23 cellular contexts compared by ENCODE assay signal in the genomic region with DNA sequence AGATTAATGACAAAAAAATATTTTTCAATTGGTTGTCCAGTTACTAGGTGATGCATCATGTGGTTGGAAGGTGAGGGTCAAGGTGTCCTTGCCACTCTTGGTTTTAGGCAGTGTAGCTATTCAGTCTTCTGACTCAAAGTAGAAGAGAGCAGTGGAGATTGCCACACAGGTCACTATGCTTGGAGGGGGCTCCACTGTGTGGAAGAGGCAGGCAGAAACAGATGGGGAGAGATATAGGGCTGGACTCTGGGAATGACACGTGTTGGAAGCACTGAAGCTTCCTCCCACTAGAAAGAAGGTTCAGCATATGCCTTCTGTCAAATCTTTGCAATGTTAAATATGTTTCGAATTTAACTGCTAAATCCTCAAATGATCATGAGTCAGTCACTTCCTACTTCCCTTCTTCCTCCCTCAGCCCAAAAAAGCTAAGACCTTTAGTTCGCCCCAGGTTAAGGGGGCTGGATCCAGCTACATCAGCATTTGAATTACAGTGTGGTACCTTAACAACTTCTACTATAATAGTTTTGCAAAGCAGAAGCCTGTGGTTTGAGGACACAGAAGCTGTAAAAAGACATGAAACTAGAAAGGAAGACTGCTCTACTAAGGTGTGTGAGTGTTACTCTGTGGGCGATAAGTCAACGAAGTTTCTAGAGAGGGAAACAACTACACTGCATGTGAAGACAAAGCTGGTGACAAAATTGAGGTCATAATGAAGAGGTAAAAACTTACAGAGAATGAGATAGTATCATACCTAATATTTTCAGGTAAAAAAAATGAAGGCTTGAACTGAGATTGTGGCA.
DNase-seq lines count a peak whose midpoint lies in the region; TF ChIP-seq lines count a peak whose summit lies in the region.
"Had no signal": no experiment of that assay in that cellular context is flagged by ENCODE, and none has a peak within 500 bp of the region (broad histone marks: within the 10 kb centered on the region; RNA-seq: fewer than 3 reads in every experiment).

No MANE protein-coding gene starts in this region.

- DNase-seq in ELF-1 (ENCODE audit: low read depth, low spot score) (peak; percentile 14), neural progenitor cell (ENCODE audit: low spot score) (no peak), NCI-H2196 treated with DMSO at 0.1 percent for 48 hours (lab: John Stamatoyannopoulos, UW; ENCODE audit: unreplicated experiment) (no peak), NCI-H82 treated with DMSO at 0.1 percent for 48 hours (lab: John Stamatoyannopoulos, UW; ENCODE audit: unreplicated experiment) (no peak), HT-29 (ENCODE audit: low spot score) (no peak), NCI-H69 (lab: John Stamatoyannopoulos, UW) (no peak)
- DNase-seq: activated CD4-positive, alpha-beta T cell treated with anti-CD3 and anti-CD28 coated beads, Interleukin-2, amount 50 U/mL, for 48 hours; activated CD4-positive, CD25-positive, alpha-beta regulatory T cell; activated gamma-delta T cell; amygdala; C1 segment of cervical spinal cord; DND-41; lower lobe of right lung; NCI-H510A; small intestine; stimulated activated CD4-positive, alpha-beta T cell treated with anti-CD3 and anti-CD28 coated beads, Interleukin-1b, Interleukin-23, amount 100 ng/mL, for 48 hours; substantia nigra; SW 1271; upper lobe of right lung had no signal

- no peaks in the 10 kb centered on the region for H3K79me2 ChIP-seq in neural progenitor cell (ENCODE audit: low read depth)

- H3K27me3 ChIP-seq in HUES48 (ENCODE audit: control insufficient read depth, insufficient read depth, low read length) = no peaks in the 10 kb centered on the region
- H3K27me3 ChIP-seq in neural progenitor cell = no peaks in the 10 kb centered on the region
- H3K27me3 ChIP-seq: upper lobe of right lung had no signal

- H3K27ac Mint-ChIP-seq in activated naive CD8-positive, alpha-beta T cell = peak overlapping the region; percentile 36
- H3K27ac Mint-ChIP-seq in neural progenitor cell = peak overlapping the region; percentile 16
- H3K27ac Mint-ChIP-seq: natural killer cell treated with Interleukin-12 subunit alpha and Interleukin-12 subunit beta and Interleukin-15 and Interleukin-18, amount 100 ng/mL, for 72 hours had no signal

- H3K36me3 Mint-ChIP-seq in activated naive CD8-positive, alpha-beta T cell = peaks cover 11% of the 10 kb centered on the region
- peaks cover 18% of the 10 kb centered on the region for H3K36me3 Mint-ChIP-seq in neural progenitor cell
- H3K36me3 Mint-ChIP-seq: natural killer cell treated with Interleukin-12 subunit alpha and Interleukin-12 subunit beta and Interleukin-15 and Interleukin-18, amount 100 ng/mL, for 72 hours had no signal

- H3K27me3 Mint-ChIP-seq in activated naive CD8-positive, alpha-beta T cell = no peaks in the 10 kb centered on the region
- H3K27me3 Mint-ChIP-seq in neural progenitor cell (ENCODE audit: insufficient read depth, low read depth) = no peaks in the 10 kb centered on the region
- H3K27me3 Mint-ChIP-seq: natural killer cell treated with Interleukin-12 subunit alpha and Interleukin-12 subunit beta and Interleukin-15 and Interleukin-18, amount 100 ng/mL, for 72 hours had no signal

- H3K4me3 ChIP-seq in HUES48 (ENCODE audit: low read depth, low read length) (no peak overlapping the region), neural progenitor cell (no peak overlapping the region)
- H3K4me3 ChIP-seq: lower lobe of right lung, upper lobe of right lung had no signal

- H3K9ac ChIP-seq in HUES48 (ENCODE audit: low read depth, low read length) (no peak overlapping the region), neural progenitor cell (no peak overlapping the region)
- H3K9ac ChIP-seq: KMS-11 had no signal

- no peaks in the 10 kb centered on the region for H3K36me3 ChIP-seq in HUES48 (ENCODE audit: control insufficient read depth, insufficient read depth, low read length)
- H3K36me3 ChIP-seq in neural progenitor cell = no peaks in the 10 kb centered on the region
- H3K36me3 ChIP-seq: lower lobe of right lung, upper lobe of right lung had no signal

- H3K9me3 Mint-ChIP-seq in activated naive CD8-positive, alpha-beta T cell (ENCODE audit: low read depth) = no peaks in the 10 kb centered on the region
- no peaks in the 10 kb centered on the region for H3K9me3 Mint-ChIP-seq in neural progenitor cell
- H3K9me3 Mint-ChIP-seq: natural killer cell treated with Interleukin-12 subunit alpha and Interleukin-12 subunit beta and Interleukin-15 and Interleukin-18, amount 100 ng/mL, for 72 hours had no signal

- peaks cover 42% of the 10 kb centered on the region for H3K4me1 Mint-ChIP-seq in activated naive CD8-positive, alpha-beta T cell (ENCODE audit: low read depth)
- peaks cover 17% of the 10 kb centered on the region for H3K4me1 Mint-ChIP-seq in neural progenitor cell

- no peaks in the 10 kb centered on the region for H4K20me1 ChIP-seq in neural progenitor cell (ENCODE audit: low read depth)

- no peak overlapping the region for H3K4me3 Mint-ChIP-seq in activated naive CD8-positive, alpha-beta T cell
- H3K4me3 Mint-ChIP-seq in neural progenitor cell = no peak overlapping the region
- H3K4me3 Mint-ChIP-seq: natural killer cell treated with Interleukin-12 subunit alpha and Interleukin-12 subunit beta and Interleukin-15 and Interleukin-18, amount 100 ng/mL, for 72 hours had no signal

- H3F3A ChIP-seq in neural progenitor cell (ENCODE audit: low read depth) = no peaks in the 10 kb centered on the region

- TF ChIP-seq CTCF in neural progenitor cell (IDR thresholded peaks at IDR 0.05) = no peak

- H3K9me3 ChIP-seq in HUES48 (ENCODE audit: control insufficient read depth, insufficient read depth, low read length) (no peaks in the 10 kb centered on the region), neural progenitor cell (ENCODE audit: low read depth) (no peaks in the 10 kb centered on the region)
- H3K9me3 ChIP-seq: lower lobe of right lung, upper lobe of right lung had no signal

- H3K4me1 ChIP-seq in HUES48 (ENCODE audit: control insufficient read depth, insufficient read depth, low read length) (peaks cover 21% of the 10 kb centered on the region), neural progenitor cell (no peaks in the 10 kb centered on the region)
- H3K4me1 ChIP-seq: lower lobe of right lung, upper lobe of right lung had no signal

- H3K4me2 ChIP-seq in neural progenitor cell = no peak overlapping the region
- H3K4me2 ChIP-seq: KMS-11 had no signal

- H3K27ac ChIP-seq in HUES48 (ENCODE audit: low read depth, low read length) = peak overlapping the region; percentile 60
- no peak overlapping the region for H3K27ac ChIP-seq in neural progenitor cell
- H3K27ac ChIP-seq: KMS-11, lower lobe of right lung, upper lobe of right lung had no signal

- no peak overlapping the region for H2AFZ ChIP-seq in neural progenitor cell (replicated peaks)
